In genomic region chr6:42841844-42842584, GRCh38 we compare ENCODE assay signal across 1 cellular context.
TF ChIP-seq lines count a peak whose summit lies in the region.

No MANE protein-coding gene starts in this region.

TF ChIP-seq in IMR-90, 13 proteins besides CTCF, POLR2A, EP300 and RAD21 (continued from another document):
- TF ChIP-seq, protein P1, sequence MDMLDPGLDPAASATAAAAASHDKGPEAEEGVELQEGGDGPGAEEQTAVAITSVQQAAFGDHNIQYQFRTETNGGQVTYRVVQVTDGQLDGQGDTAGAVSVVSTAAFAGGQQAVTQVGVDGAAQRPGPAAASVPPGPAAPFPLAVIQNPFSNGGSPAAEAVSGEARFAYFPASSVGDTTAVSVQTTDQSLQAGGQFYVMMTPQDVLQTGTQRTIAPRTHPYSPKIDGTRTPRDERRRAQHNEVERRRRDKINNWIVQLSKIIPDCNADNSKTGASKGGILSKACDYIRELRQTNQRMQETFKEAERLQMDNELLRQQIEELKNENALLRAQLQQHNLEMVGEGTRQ (IDR thresholded peaks at IDR 0.05; ENCODE audit: low read depth, low read length), result no peak
- TF ChIP-seq NFE2L2 (IDR thresholded peaks at IDR 0.05; ENCODE audit: low read depth, low read length) (no peak), RFX5 (IDR thresholded peaks at IDR 0.05; ENCODE audit: low read depth, low read length) (no peak)
